Comparison of ENCODE assay signal across 19 cellular contexts in the genomic region with DNA sequence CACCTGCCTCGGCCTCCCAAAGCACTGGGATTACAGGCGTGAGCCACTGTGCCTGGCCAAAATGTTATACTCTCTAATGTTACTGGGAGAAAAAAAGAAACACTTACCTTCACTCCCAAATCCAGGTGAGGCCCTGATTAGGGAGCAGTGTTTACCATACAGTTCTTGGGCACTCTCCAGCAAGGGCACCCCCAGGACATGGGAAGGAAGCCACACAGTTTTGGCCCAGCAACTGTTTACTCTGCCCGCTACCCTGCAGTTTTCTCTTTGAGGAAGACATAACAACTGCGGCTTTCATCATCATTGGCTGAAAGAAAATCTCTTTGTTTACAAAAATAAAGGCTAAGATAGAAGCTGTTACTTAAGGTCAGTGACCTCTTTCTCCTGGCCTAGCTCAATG.
"Had no signal": no experiment of that assay in that cellular context is flagged by ENCODE, and none has a peak within 500 bp of the region (broad histone marks: within the 10 kb centered on the region; RNA-seq: fewer than 3 reads in every experiment).

No MANE protein-coding gene starts in this region.

- H3K4me1 Mint-ChIP-seq: activated CD4-positive, alpha-beta memory T cell treated with anti-CD3 and anti-CD28 coated beads, Interleukin-2, amount 10 ng/mL, durations not matched to agents 7 days and 5 days; brain; central memory CD8-positive, alpha-beta T cell; stimulated activated naive CD8-positive, alpha-beta T cell treated with anti-CD3 and anti-CD28 coated beads, Interleukin-15, amount 100 ng/mL, for 72 hours had no signal

- H3K4me3 ChIP-seq: colonic mucosa, right lobe of liver had no signal

- H3K27me3 Mint-ChIP-seq: activated CD4-positive, alpha-beta memory T cell treated with anti-CD3 and anti-CD28 coated beads, Interleukin-2, amount 10 ng/mL, durations not matched to agents 7 days and 5 days; central memory CD8-positive, alpha-beta T cell; stimulated activated naive CD8-positive, alpha-beta T cell treated with anti-CD3 and anti-CD28 coated beads, Interleukin-15, amount 100 ng/mL, for 72 hours; type B pancreatic cell had no signal

- FAIRE-seq: small intestine had no signal

- ATAC-seq: left lobe of liver; stimulated activated naive CD8-positive, alpha-beta T cell treated with anti-CD3 and anti-CD28 coated beads, Interleukin-15, amount 100 ng/mL, for 72 hours had no signal

- DNase-seq: activated CD4-positive, alpha-beta memory T cell treated with anti-CD3 and anti-CD28 coated beads, Interleukin-2, amount 10 ng/mL, durations not matched to agents 7 days and 5 days; activated CD4-positive, alpha-beta T cell treated with anti-CD3 and anti-CD28 coated beads for 48 hours; activated CD4-positive, CD25-positive, alpha-beta regulatory T cell; activated naive CD4-positive, alpha-beta T cell treated with Interleukin-2 at 50 U/mL for 16 hours; activated T-cell treated with anti-CD3 and anti-CD28 coated beads, Interleukin-2, amount 50 U/mL, for 1 hour; colonic mucosa; foreskin melanocyte; kidney; midbrain; right lobe of liver; small intestine; stimulated activated CD4-positive, alpha-beta T cell treated with anti-CD3 and anti-CD28 coated beads, Interleukin-15, amount 100 ng/mL, for 24 hours; stimulated activated CD4-positive, alpha-beta T cell treated with anti-CD3 and anti-CD28 coated beads, Interleukin-2, amount 100 ng/mL, for 48 hours; stimulated activated naive CD8-positive, alpha-beta T cell treated with anti-CD3 and anti-CD28 coated beads, Interleukin-15, amount 100 ng/mL, for 72 hours had no signal

- H3K36me3 ChIP-seq: colonic mucosa, right lobe of liver had no signal

- H3K36me3 Mint-ChIP-seq: brain, type B pancreatic cell had no signal

- H3K27ac ChIP-seq: colonic mucosa, right lobe of liver had no signal

- H3K27me3 ChIP-seq: right lobe of liver had no signal

- H3K9me3 Mint-ChIP-seq: activated CD4-positive, alpha-beta memory T cell treated with anti-CD3 and anti-CD28 coated beads, Interleukin-2, amount 10 ng/mL, durations not matched to agents 7 days and 5 days; activated T-helper 2 cell treated with anti-CD3 and anti-CD28 coated beads, Interferon-gamma antibody, Interleukin-2, Interleukin-4, amounts not matched to agents 10 μg/mL and 5 μg/mL and 100 μg/mL, durations not matched to agents 14 hours and 24 hours and 36 hours; central memory CD8-positive, alpha-beta T cell; stimulated activated naive CD8-positive, alpha-beta T cell treated with anti-CD3 and anti-CD28 coated beads, Interleukin-15, amount 100 ng/mL, for 72 hours; type B pancreatic cell had no signal

- H3K27ac Mint-ChIP-seq: activated CD4-positive, alpha-beta memory T cell treated with anti-CD3 and anti-CD28 coated beads, Interleukin-2, amount 10 ng/mL, durations not matched to agents 7 days and 5 days; activated T-helper 2 cell treated with anti-CD3 and anti-CD28 coated beads, Interferon-gamma antibody, Interleukin-2, Interleukin-4, amounts not matched to agents 10 μg/mL and 5 μg/mL and 100 μg/mL, durations not matched to agents 14 hours and 24 hours and 36 hours; brain; stimulated activated naive CD8-positive, alpha-beta T cell treated with anti-CD3 and anti-CD28 coated beads, Interleukin-15, amount 100 ng/mL, for 72 hours; type B pancreatic cell had no signal

- H3K9me3 ChIP-seq: colonic mucosa, right lobe of liver had no signal

- H3K4me3 Mint-ChIP-seq: activated CD4-positive, alpha-beta memory T cell treated with anti-CD3 and anti-CD28 coated beads, Interleukin-2, amount 10 ng/mL, durations not matched to agents 7 days and 5 days; brain; central memory CD8-positive, alpha-beta T cell; stimulated activated naive CD8-positive, alpha-beta T cell treated with anti-CD3 and anti-CD28 coated beads, Interleukin-15, amount 100 ng/mL, for 72 hours; type B pancreatic cell had no signal

- H3K4me1 ChIP-seq: colonic mucosa, right lobe of liver had no signal
